In genomic region chr12:3304436-3305135, GRCh38 we compare ENCODE assay signal across 8 cellular contexts.
DNase-seq lines count a peak whose midpoint lies in the region; ATAC-seq and TF ChIP-seq lines count a peak whose summit lies in the region.

No MANE protein-coding gene starts in this region.

- ATAC-seq in GM21367 (IDR thresholded peaks at IDR 0.05; ENCODE audit: unreplicated experiment) (no peak), GM21515 (IDR thresholded peaks at IDR 0.05; ENCODE audit: unreplicated experiment) (no peak)

- no peak for TF ChIP-seq CTCF in GM10266 (IDR thresholded peaks at IDR 0.05; ENCODE audit: control insufficient read depth, insufficient read depth, low read depth, missing control alignments)

- DNase-seq in EL: peak; percentile 91
- peak; percentile 69 to 92 for DNase-seq in NCI-H2081 (lab: John Stamatoyannopoulos, UW)
- peak; percentile 89 for DNase-seq in dermis blood vessel endothelial cell
- peak; percentile 45 for DNase-seq in non-pigmented ciliary epithelial cell (ENCODE audit: low read depth)
- no peak for DNase-seq in putamen (ENCODE audit: low spot score)
- DNase-seq in GM10266 (ENCODE audit: extremely low spot score): no peak

Comparison
In these comparisons a context has a peak if more than half of its experiments do, and no peak if none do; other contexts are left out.
1. DNase-seq: peak in EL (single experiment), NCI-H2081 (2 of 2), dermis blood vessel endothelial cell (single experiment) and non-pigmented ciliary epithelial cell (single experiment); none in putamen (single experiment) and GM10266 (single experiment).